Comparison of ENCODE assay signal across 1 cellular context in the genomic region with DNA sequence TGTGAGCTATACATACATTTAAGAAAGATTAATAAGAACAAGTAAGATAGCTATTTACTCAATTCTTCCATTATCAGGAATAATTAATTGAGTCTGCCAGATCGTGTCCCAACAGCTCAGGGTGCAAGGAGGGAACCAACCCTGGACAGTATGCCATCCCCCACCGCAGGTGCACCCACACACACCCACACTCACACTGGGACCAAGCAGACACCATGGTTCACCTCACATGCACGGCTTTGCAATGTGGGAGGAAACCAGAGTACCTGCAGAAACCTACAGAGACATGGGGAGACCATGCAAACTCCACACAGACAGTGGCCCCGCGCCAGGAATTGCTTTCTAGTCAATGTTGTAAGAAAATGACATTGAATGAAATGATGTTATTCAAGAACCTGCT.
TF ChIP-seq lines count a peak whose summit lies in the region.

No MANE protein-coding gene starts in this region.

TF ChIP-seq in IMR-90, 13 proteins besides CTCF, POLR2A, EP300 and RAD21:
- no peak for TF ChIP-seq RFX5 (IDR thresholded peaks at IDR 0.05; ENCODE audit: low read depth, low read length)
- no peak for TF ChIP-seq CHD1 (IDR thresholded peaks at IDR 0.05; ENCODE audit: low read depth, low read length)
- TF ChIP-seq NFE2L2 (IDR thresholded peaks at IDR 0.05; ENCODE audit: low read depth, low read length) = no peak
- no peak for TF ChIP-seq BHLHE40 (IDR thresholded peaks at IDR 0.05; ENCODE audit: low read depth, low read length)
- no peak for TF ChIP-seq MAZ (IDR thresholded peaks at IDR 0.05; ENCODE audit: borderline replicate concordance, low read depth, low read length)
- TF ChIP-seq MAFK (IDR thresholded peaks at IDR 0.05; ENCODE audit: low read depth, low read length) = no peak
- TF ChIP-seq RCOR1 (IDR thresholded peaks at IDR 0.05; ENCODE audit: insufficient replicate concordance, low read length) = no peak
- no peak for TF ChIP-seq SMC3 (IDR thresholded peaks at IDR 0.05; ENCODE audit: low read depth, low read length)
- no peak for TF ChIP-seq CEBPB (IDR thresholded peaks at IDR 0.05; ENCODE audit: low read depth, low read length)
- TF ChIP-seq, protein P1, sequence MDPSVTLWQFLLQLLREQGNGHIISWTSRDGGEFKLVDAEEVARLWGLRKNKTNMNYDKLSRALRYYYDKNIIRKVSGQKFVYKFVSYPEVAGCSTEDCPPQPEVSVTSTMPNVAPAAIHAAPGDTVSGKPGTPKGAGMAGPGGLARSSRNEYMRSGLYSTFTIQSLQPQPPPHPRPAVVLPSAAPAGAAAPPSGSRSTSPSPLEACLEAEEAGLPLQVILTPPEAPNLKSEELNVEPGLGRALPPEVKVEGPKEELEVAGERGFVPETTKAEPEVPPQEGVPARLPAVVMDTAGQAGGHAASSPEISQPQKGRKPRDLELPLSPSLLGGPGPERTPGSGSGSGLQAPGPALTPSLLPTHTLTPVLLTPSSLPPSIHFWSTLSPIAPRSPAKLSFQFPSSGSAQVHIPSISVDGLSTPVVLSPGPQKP (IDR thresholded peaks at IDR 0.05; ENCODE audit: borderline replicate concordance, low read depth, low read length) = no peak
- no peak for TF ChIP-seq MXI1 (IDR thresholded peaks at IDR 0.05; ENCODE audit: borderline replicate concordance, low read depth, low read length)
